Comparison of ENCODE assay signal across 8 cellular contexts in the genomic region with DNA sequence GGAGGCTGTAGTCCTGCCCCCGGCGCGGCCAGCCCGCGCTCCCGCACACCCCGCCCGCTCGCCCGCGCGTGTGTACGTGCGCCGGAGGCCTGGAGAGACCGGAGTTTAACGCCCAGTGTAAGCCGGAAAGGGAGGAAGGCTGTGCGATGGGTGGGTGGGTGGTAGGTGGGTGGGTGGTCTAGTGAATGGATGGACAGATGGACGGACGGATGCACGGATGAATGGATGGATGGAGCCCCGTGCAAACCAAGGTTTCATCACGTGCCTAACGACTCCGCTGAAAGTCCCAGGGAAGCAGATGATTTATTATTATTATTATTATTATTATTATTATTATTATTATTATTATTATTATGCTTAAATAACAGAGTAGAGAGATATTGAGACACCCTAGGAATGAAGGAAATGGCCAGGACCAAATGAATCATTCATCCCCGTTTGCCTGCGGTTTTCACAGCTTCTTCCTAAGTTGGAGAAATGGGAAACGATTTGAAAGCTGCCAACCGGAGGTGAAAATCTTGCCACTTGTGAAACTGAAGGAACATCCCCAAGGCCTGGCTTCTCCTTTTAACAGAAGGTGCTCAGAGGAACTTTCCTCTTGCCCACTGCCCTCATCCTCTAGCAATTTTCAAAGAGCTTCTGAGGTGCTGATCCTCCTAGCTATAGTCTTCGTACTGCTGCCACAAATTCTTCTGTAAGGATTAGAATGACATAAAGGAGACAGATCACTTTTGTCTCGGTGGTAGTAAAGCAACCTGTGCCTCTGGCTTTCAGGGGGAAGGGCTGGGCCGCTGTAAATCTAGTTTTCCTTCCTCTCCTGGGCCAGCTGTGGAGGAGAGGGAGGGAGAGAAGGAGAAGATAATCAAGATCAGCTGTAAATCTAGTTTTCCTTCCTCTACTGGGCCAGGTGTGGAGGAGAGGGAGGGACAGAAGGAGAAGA. TPM values are rescaled to one million over a fixed set of nuclear protein-coding genes. Genes with fewer than 3 reads are reported as not detected.
DNase-seq lines count a peak whose midpoint lies in the region; ATAC-seq and TF ChIP-seq lines count a peak whose summit lies in the region.

No MANE protein-coding gene starts in this region.

- no peak for TF ChIP-seq POLR2A in esophagus squamous epithelium (IDR thresholded peaks at IDR 0.05)
- TF ChIP-seq POLR2A in erythroblast (IDR thresholded peaks at IDR 0.05; ENCODE audit: low read length): no peak

- H3K4me1 ChIP-seq in esophagus squamous epithelium (peaks cover 0 to 18% (median 9%) of the 10 kb centered on the region in 3 donors), psoas muscle (no peaks in the 10 kb centered on the region)

- H3K9me3 ChIP-seq in esophagus squamous epithelium: no peaks in the 10 kb centered on the region
- H3K9me3 ChIP-seq in psoas muscle: no peaks in the 10 kb centered on the region

- intact Hi-C loops in esophagus squamous epithelium (cut with DNase I) (no loop called here), psoas muscle (cut with DNase I) (no loop called here)

- H3K27ac ChIP-seq in esophagus squamous epithelium (no peak overlapping the region), psoas muscle (no peak overlapping the region)

- ATAC-seq in psoas muscle (no peak), HG03342 (IDR thresholded peaks at IDR 0.05; ENCODE audit: unreplicated experiment) (no peak)

- no peak for TF ChIP-seq CTCF in esophagus squamous epithelium (IDR thresholded peaks at IDR 0.05)
- no peak for TF ChIP-seq CTCF in psoas muscle (IDR thresholded peaks at IDR 0.05)

- no peaks in the 10 kb centered on the region for H3K36me3 ChIP-seq in esophagus squamous epithelium
- no peaks in the 10 kb centered on the region for H3K36me3 ChIP-seq in psoas muscle (ENCODE audit: insufficient read depth in 1 of 2, low read depth in 1 of 2)

- DNase-seq in Daoy (ENCODE audit: low read depth) (peak; percentile 54), NCI-H82 treated with DMSO at 0.1 percent for 48 hours (lab: John Stamatoyannopoulos, UW; ENCODE audit: unreplicated experiment) (peak; percentile 59), esophagus squamous epithelium (lab: John Stamatoyannopoulos, UW) (no peak), psoas muscle (no peak), erythroblast (lab: John Stamatoyannopoulos, UW) (no peak), KG1 (lab: John Stamatoyannopoulos, UW) (no peak), GM03348 (ENCODE audit: low spot score) (no peak)

- 12 to 19% methylated on average over 14 to 19 of the region's 33 CpGs for WGBS in esophagus squamous epithelium, 2 donors
- WGBS in psoas muscle, 3 donors: 5 to 6% (median 6%) methylated on average over 22 to 33 of the region's 33 CpGs

- peaks cover 0 to 41% (median 0%) of the 10 kb centered on the region in 4 donors for H3K27me3 ChIP-seq in esophagus squamous epithelium
- H3K27me3 ChIP-seq in psoas muscle (ENCODE audit: insufficient read depth in 3 of 3, low read length in 2 of 3): peaks cover 0 to 33% (median 9%) of the 10 kb centered on the region in 3 donors

- H3K4me3 ChIP-seq in esophagus squamous epithelium (peak overlapping the region; percentile 25 to 67 (median 42)), psoas muscle (peak overlapping the region; percentile 64)

RNA-seq across cellular contexts. Expression of a gene that starts 0.6 kb away (rescaled TPM):
- 0.27 and 0.74 TPM in 2 replicates for total RNA-seq in Daoy (2014; rRNA removed; shearing (Covaris generic))
- total RNA-seq in esophagus squamous epithelium (not detected), psoas muscle (not detected)
- polyA plus RNA-seq in psoas muscle: under 1 TPM in 1 of 3 donors, not detected in 2; 0.04 TPM

Comparison
In these comparisons a context has a peak if more than half of its experiments do, and no peak if none do; other contexts are left out.
1. DNase-seq: peak in Daoy (single experiment) and NCI-H82 treated with DMSO at 0.1 percent for 48 hours (single experiment); none in esophagus squamous epithelium (single experiment), psoas muscle (0 of 2), erythroblast (0 of 2), KG1 (single experiment) and GM03348 (single experiment).